8 cellular contexts compared by ENCODE assay signal in the genomic region with DNA sequence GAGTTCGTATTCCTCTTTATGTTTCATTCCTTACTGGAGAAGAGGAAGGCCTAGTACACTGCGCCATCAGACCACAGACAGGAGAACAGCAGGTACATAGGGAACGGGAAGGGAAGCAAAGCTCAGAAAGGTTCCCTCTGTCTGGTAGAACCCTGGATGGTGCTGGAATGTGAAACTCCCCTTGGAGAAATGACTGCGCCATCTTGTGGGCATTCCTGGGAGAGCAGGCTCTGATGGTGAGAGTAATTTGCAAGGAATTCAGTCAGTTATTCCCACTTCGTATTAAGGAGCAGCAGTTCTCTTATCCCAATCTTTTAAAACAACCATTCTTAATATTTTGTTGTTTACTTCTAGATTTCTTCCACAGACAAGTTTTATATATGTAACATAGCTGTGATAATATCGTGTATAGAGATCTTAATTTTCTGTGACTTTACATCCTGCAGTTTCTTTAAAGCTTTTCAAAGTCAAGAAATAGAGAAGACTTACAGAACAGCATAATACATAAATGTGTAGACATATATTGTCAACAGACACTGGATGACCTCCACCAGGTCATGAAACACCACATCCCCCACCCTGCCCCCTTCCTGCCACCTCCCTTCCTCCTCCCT.
A peak's percentile ranks its signal among the peaks of the same experiment; 100 is the strongest.
DNase-seq lines count a peak whose midpoint lies in the region; ATAC-seq lines count a peak whose summit lies in the region.

No MANE protein-coding gene starts in this region.

- no peaks in the 10 kb centered on the region for H3K9me3 Mint-ChIP-seq in activated CD4-positive, alpha-beta memory T cell treated with anti-CD3 and anti-CD28 coated beads for 36 hours
- no peaks in the 10 kb centered on the region for H3K9me3 Mint-ChIP-seq in memory B cell

- ATAC-seq in memory B cell (ENCODE audit: low read depth) (no peak), GM18502 (IDR thresholded peaks at IDR 0.05; ENCODE audit: poor library complexity, unreplicated experiment) (no peak)

- no peak overlapping the region for H3K4me3 Mint-ChIP-seq in activated CD4-positive, alpha-beta memory T cell treated with anti-CD3 and anti-CD28 coated beads for 36 hours
- no peak overlapping the region for H3K4me3 Mint-ChIP-seq in memory B cell

- intact Hi-C loops in activated CD4-positive, alpha-beta memory T cell treated with anti-CD3 and anti-CD28 coated beads for 36 hours (cut with micrococcal nuclease) = loop anchor here (1.0 kb wide), 1 partner anchor 123 kb away; no protein-coding TSS in a partner anchor

- CTCF ChIA-PET in activated CD4-positive, alpha-beta memory T cell treated with anti-CD3 and anti-CD28 coated beads for 36 hours (lab: Charles Lee) = interaction anchor here (0.7 to 7.2 kb wide), 11 partner anchors 8 to 127 kb away, joined by 3 to 76 read pairs (median 4); no protein-coding TSS in a partner anchor

- DNase-seq in AG08396 (ENCODE audit: low spot score) (peak; percentile 87), H4 (ENCODE audit: low spot score) (peak; percentile 44), NCI-H460 (ENCODE audit: extremely low read depth, low read depth) (peak; percentile 69), memory B cell (ENCODE audit: low spot score in 2 of 2) (peak; percentile 20 to 29)
- DNase-seq in activated CD4-positive, alpha-beta memory T cell treated with anti-CD3 and anti-CD28 coated beads for 36 hours = peak; percentile 69
- DNase-seq in effector memory CD4-positive, alpha-beta T cell = peak; percentile 12 to 35 (median 18)
- peak; percentile 35 to 38 for DNase-seq in stimulated activated CD8-positive, alpha-beta memory T cell treated with anti-CD3 and anti-CD28 coated beads, Interleukin-4, amount 100 ng/mL, for 1 hour (ENCODE audit: low read depth in 2 of 2, low spot score in 1 of 2)

- H3K27ac Mint-ChIP-seq in activated CD4-positive, alpha-beta memory T cell treated with anti-CD3 and anti-CD28 coated beads for 36 hours = no peak overlapping the region
- H3K27ac Mint-ChIP-seq in memory B cell = no peak overlapping the region

- peaks cover 12% of the 10 kb centered on the region for H3K27me3 Mint-ChIP-seq in activated CD4-positive, alpha-beta memory T cell treated with anti-CD3 and anti-CD28 coated beads for 36 hours
- peaks cover 3% of the 10 kb centered on the region for H3K27me3 Mint-ChIP-seq in memory B cell

- POLR2A ChIA-PET in activated CD4-positive, alpha-beta memory T cell treated with anti-CD3 and anti-CD28 coated beads for 36 hours (lab: Charles Lee) = no interaction called here

- no peaks in the 10 kb centered on the region for H3K9me3 ChIP-seq in effector memory CD4-positive, alpha-beta T cell (ENCODE audit: control insufficient read depth, low read length)

- H3K4me3 ChIP-seq in effector memory CD4-positive, alpha-beta T cell (ENCODE audit: insufficient read depth, low read depth, low read length, poor library complexity, severe bottlenecking) = no peak overlapping the region

- no peaks in the 10 kb centered on the region for H3K36me3 Mint-ChIP-seq in activated CD4-positive, alpha-beta memory T cell treated with anti-CD3 and anti-CD28 coated beads for 36 hours
- no peaks in the 10 kb centered on the region for H3K36me3 Mint-ChIP-seq in memory B cell

- no peaks in the 10 kb centered on the region for H3K36me3 ChIP-seq in effector memory CD4-positive, alpha-beta T cell (ENCODE audit: control insufficient read depth, insufficient read depth, low read length)

- H3K27ac ChIP-seq in effector memory CD4-positive, alpha-beta T cell (ENCODE audit: insufficient read depth, low read length, poor library complexity, severe bottlenecking) = no peak overlapping the region

- no peaks in the 10 kb centered on the region for H3K27me3 ChIP-seq in effector memory CD4-positive, alpha-beta T cell (replicated peaks; ENCODE audit: control insufficient read depth, insufficient read depth, low read length, poor library complexity, severe bottlenecking)

- H3K4me1 ChIP-seq in effector memory CD4-positive, alpha-beta T cell (ENCODE audit: control insufficient read depth, insufficient read depth, low read length, poor library complexity, severe bottlenecking) = no peaks in the 10 kb centered on the region

- no peaks in the 10 kb centered on the region for H3K4me1 Mint-ChIP-seq in activated CD4-positive, alpha-beta memory T cell treated with anti-CD3 and anti-CD28 coated beads for 36 hours (ENCODE audit: low read depth)
- no peaks in the 10 kb centered on the region for H3K4me1 Mint-ChIP-seq in memory B cell

Comparison
In these comparisons a context has a peak if more than half of its experiments do, and no peak if none do; other contexts are left out.
1. DNase-seq: peak in every context shown above with its lines; median percentile 87 in AG08396; 69 in NCI-H460; 69 in activated CD4-positive, alpha-beta memory T cell treated with anti-CD3 and anti-CD28 coated beads for 36 hours; 44 in H4; 36 in stimulated activated CD8-positive, alpha-beta memory T cell treated with anti-CD3 and anti-CD28 coated beads, Interleukin-4, amount 100 ng/mL, for 1 hour; 24 in memory B cell; 18 in effector memory CD4-positive, alpha-beta T cell.